In the genomic region with DNA sequence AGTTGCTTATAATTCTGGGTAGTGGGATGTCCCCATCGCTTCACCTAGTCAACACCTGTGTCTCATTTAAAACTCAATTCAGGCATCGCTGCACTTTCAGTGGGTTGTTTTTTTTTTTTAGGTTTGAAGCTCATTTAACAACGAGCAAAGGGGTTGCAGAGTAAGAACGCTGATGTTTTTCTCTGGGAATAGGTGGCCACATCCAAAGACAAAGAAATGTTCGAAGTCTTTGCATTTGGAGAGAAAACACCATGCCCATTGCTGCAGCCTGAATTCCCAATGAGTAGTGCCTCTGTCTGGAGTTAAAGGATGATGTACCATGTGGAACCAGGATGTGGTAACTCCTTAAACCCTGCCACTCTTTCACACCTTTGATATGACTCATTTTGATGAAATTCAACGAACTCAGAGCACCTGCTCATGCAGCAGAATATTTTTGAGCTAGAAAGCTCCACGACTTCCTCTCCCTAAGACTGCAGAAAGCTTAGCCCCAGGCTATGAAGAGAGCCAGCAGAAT, we compare ENCODE assay signal across 8 cellular contexts.
DNase-seq lines count a peak whose midpoint lies in the region; ATAC-seq and TF ChIP-seq lines count a peak whose summit lies in the region.

No MANE protein-coding gene starts in this region.

- peak; percentile 83 for ATAC-seq in GM18517 (IDR thresholded peaks at IDR 0.05; ENCODE audit: unreplicated experiment)
- peak; percentile 73 for ATAC-seq in GM21825 (IDR thresholded peaks at IDR 0.05; ENCODE audit: unreplicated experiment)

- H3K27me3 ChIP-seq in WERI-Rb-1 (ENCODE audit: insufficient read depth, low read depth, severe bottlenecking), result no peaks in the 10 kb centered on the region

- no peak overlapping the region for H3K27ac ChIP-seq in WERI-Rb-1

- no peaks in the 10 kb centered on the region for H3K36me3 ChIP-seq in WERI-Rb-1

- no peak overlapping the region for H3K4me3 ChIP-seq in WERI-Rb-1 (ENCODE audit: low read depth, low read length)

- TF ChIP-seq CTCF in WERI-Rb-1 (IDR thresholded peaks at IDR 0.05; ENCODE audit: low read depth, low read length), result no peak

- DNase-seq in LoVo (ENCODE audit: low spot score) (peak; percentile 34), kidney glomerular epithelial cell (lab: John Stamatoyannopoulos, UW) (peak; percentile 10), HuH-7 (ENCODE audit: low spot score) (no peak), foreskin melanocyte (no peak), NCI-H1436 treated with DMSO at 0.1 percent for 48 hours (lab: John Stamatoyannopoulos, UW) (no peak), WERI-Rb-1 (no peak)

- no peaks in the 10 kb centered on the region for H3K9me3 ChIP-seq in WERI-Rb-1 (ENCODE audit: severe bottlenecking)

Comparison
In these comparisons a context has a peak if more than half of its experiments do, and no peak if none do; other contexts are left out.
1. DNase-seq: peak in LoVo (single experiment) and kidney glomerular epithelial cell (single experiment); none in HuH-7 (single experiment), foreskin melanocyte (single experiment), NCI-H1436 treated with DMSO at 0.1 percent for 48 hours (single experiment) and WERI-Rb-1 (single experiment).